Comparison of ENCODE assay signal across 17 cellular contexts in the genomic region with DNA sequence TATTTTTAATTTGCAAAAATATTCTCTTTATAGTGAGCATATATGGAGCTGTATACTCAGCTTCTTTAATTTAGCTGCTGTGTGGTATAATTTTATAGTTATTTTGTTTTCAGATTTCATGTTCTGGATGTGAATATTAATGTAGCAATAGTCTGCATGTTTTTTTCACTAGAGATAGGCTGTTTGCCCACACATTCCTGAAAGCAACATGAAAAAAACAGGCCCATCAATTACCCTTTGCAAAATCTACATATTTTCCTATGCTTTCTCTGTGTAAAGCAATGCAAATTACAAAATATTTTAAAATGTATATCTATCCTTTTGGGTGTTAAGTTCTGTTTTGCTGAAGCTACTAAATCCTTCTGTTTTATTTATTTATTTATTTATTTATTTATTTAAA.
DNase-seq lines count a peak whose midpoint lies in the region; ATAC-seq, FAIRE-seq and TF ChIP-seq lines count a peak whose summit lies in the region.
"Had no signal": no experiment of that assay in that cellular context is flagged by ENCODE, and none has a peak within 500 bp of the region (broad histone marks: within the 10 kb centered on the region; RNA-seq: fewer than 3 reads in every experiment).

No MANE protein-coding gene starts in this region.

- no peak for ATAC-seq in RWPE2 (ENCODE audit: low read depth)
- ATAC-seq: HCT116, HepG2 had no signal

- no peaks in the 10 kb centered on the region for H3K9me3 ChIP-seq in RWPE2 (ENCODE audit: severe bottlenecking)
- H3K9me3 ChIP-seq: BLaER1 had no signal

- FAIRE-seq in HTR-8/SVneo (lab: Jason Lieb, UNC) = no peak
- FAIRE-seq: A204.1, HepG2 had no signal

- no peak for DNase-seq in RWPE2 (ENCODE audit: low spot score)
- peak; percentile 18 for DNase-seq in choroid plexus epithelial cell (ENCODE audit: low read depth)
- peak; percentile 28 for DNase-seq in iris pigment epithelial cell (ENCODE audit: low read depth)
- DNase-seq in HTR-8/SVneo (ENCODE audit: insufficient read length, low spot score) = no peak
- no peak for DNase-seq in activated CD4-positive, alpha-beta T cell treated with anti-CD3 and anti-CD28 coated beads for 4 hours
- DNase-seq in NCI-H1930 (lab: John Stamatoyannopoulos, UW) = no peak
- DNase-seq in inferior parietal cortex (ENCODE audit: extremely low spot score) = no peak
- DNase-seq: CD4-positive, alpha-beta memory T cell; DMS79 treated with DMSO at 0.1 percent for 48 hours; GF-D8; GOT3; H7; HFFc6 had no signal

- H3K27ac ChIP-seq in RWPE2 (ENCODE audit: poor library complexity, severe bottlenecking) = peak overlapping the region; percentile 96
- H3K27ac ChIP-seq: BLaER1 had no signal

- no peak for TF ChIP-seq CTCF in RWPE2 (IDR thresholded peaks at IDR 0.05; ENCODE audit: poor library complexity, severe bottlenecking)
- TF ChIP-seq CTCF in choroid plexus epithelial cell (conservative IDR thresholded peaks at IDR 0.05; ENCODE audit: low read depth, low read length) = no peak

- H3K4me1 ChIP-seq in RWPE2 (ENCODE audit: insufficient read depth, poor library complexity, severe bottlenecking) = peaks cover 51% of the 10 kb centered on the region

- H3K36me3 ChIP-seq in RWPE2 (ENCODE audit: low read depth) = no peaks in the 10 kb centered on the region
- H3K36me3 ChIP-seq: BLaER1 had no signal

- no peak overlapping the region for H3K4me3 ChIP-seq in RWPE2 (ENCODE audit: severe bottlenecking)
- no peak overlapping the region for H3K4me3 ChIP-seq in choroid plexus epithelial cell (ENCODE audit: low read depth, low read length)
- H3K4me3 ChIP-seq: BLaER1 had no signal

- no peaks in the 10 kb centered on the region for H3K27me3 ChIP-seq in RWPE2 (ENCODE audit: insufficient read depth, poor library complexity, severe bottlenecking)
- H3K27me3 ChIP-seq: BLaER1 had no signal

Comparison
In these comparisons a context has a peak if more than half of its experiments do, and no peak if none do; other contexts are left out.
1. DNase-seq: peak in choroid plexus epithelial cell (single experiment) and iris pigment epithelial cell (single experiment); none in RWPE2 (single experiment), HTR-8/SVneo (single experiment), activated CD4-positive, alpha-beta T cell treated with anti-CD3 and anti-CD28 coated beads for 4 hours (0 of 2), NCI-H1930 (0 of 2) and inferior parietal cortex (single experiment).